22 cellular contexts compared by ENCODE assay signal in genomic region chr9:82593436-82593835, GRCh38.
"Had no signal": no experiment of that assay in that cellular context is flagged by ENCODE, and none has a peak within 500 bp of the region (broad histone marks: within the 10 kb centered on the region; RNA-seq: fewer than 3 reads in every experiment).

No MANE protein-coding gene starts in this region.

- H3K27me3 ChIP-seq: gastroesophageal sphincter, hepatocyte, sigmoid colon, spleen, testis had no signal

- H3K9me3 Mint-ChIP-seq: activated CD8-positive, alpha-beta T cell treated with anti-CD3 and anti-CD28 coated beads for 36 hours; brain; stimulated activated memory B cell treated with anti-CD40 and anti-IgM and Interleukin-4, amounts not matched to agents 10 μg/mL and 1 μg/mL and 100 μg/mL, for 72 hours; T-helper 2 cell treated with Interferon-gamma antibody and Interleukin-4, amounts not matched to agents 5 μg/mL and 100 μg/mL, for 36 hours had no signal

- H3K27ac Mint-ChIP-seq: activated CD4-positive, alpha-beta T cell treated with anti-CD3 and anti-CD28 coated beads, Interleukin-2, amount 10 ng/mL, durations not matched to agents 24 days and 14 days; activated CD8-positive, alpha-beta T cell treated with anti-CD3 and anti-CD28 coated beads for 36 hours; activated naive CD8-positive, alpha-beta T cell treated with anti-CD3 and anti-CD28 coated beads, Interleukin-2, amount 10 ng/mL, durations not matched to agents 7 days and 5 days; activated T-helper 17 cell treated with anti-CD3 and anti-CD28 coated beads, Interleukin-2, amount 50 U/mL, for 72 hours; brain; natural killer cell treated with Interleukin-12 subunit alpha and Interleukin-12 subunit beta and Interleukin-15 and Interleukin-18, amount 100 ng/mL, for 72 hours; stimulated activated memory B cell treated with anti-CD40 and anti-IgM and Interleukin-4, amounts not matched to agents 10 μg/mL and 1 μg/mL and 100 μg/mL, for 72 hours; T-helper 2 cell treated with Interferon-gamma antibody and Interleukin-4, amounts not matched to agents 5 μg/mL and 100 μg/mL, for 36 hours; type B pancreatic cell had no signal

- DNase-seq: activated CD4-positive, alpha-beta T cell treated with anti-CD3 and anti-CD28 coated beads, Interleukin-2, amount 10 ng/mL, durations not matched to agents 24 days and 14 days; activated CD4-positive, CD25-positive, alpha-beta regulatory T cell; activated CD8-positive, alpha-beta T cell treated with anti-CD3 and anti-CD28 coated beads for 36 hours; activated naive CD4-positive, alpha-beta T cell; activated naive CD8-positive, alpha-beta T cell treated with anti-CD3 and anti-CD28 coated beads, Interleukin-2, amount 10 ng/mL, durations not matched to agents 7 days and 5 days; activated T-cell treated with anti-CD3 and anti-CD28 coated beads, Interleukin-2, amount 50 U/mL, for 1 hour; central memory CD4-positive, alpha-beta T cell; cortex of kidney; effector CD4-positive, alpha-beta T cell; sigmoid colon; spleen; stimulated activated CD4-positive, alpha-beta T cell treated with anti-CD3 and anti-CD28 coated beads, Interleukin-4, amount 100 ng/mL, for 4 hours; testis had no signal

- H3K27ac ChIP-seq: gastroesophageal sphincter, hepatocyte, sigmoid colon, spleen, testis had no signal

- H3K4me3 ChIP-seq: gastroesophageal sphincter, hepatocyte, sigmoid colon, spleen, testis had no signal

- H3K27me3 Mint-ChIP-seq: activated CD4-positive, alpha-beta T cell treated with anti-CD3 and anti-CD28 coated beads, Interleukin-2, amount 10 ng/mL, durations not matched to agents 24 days and 14 days; activated CD8-positive, alpha-beta T cell treated with anti-CD3 and anti-CD28 coated beads for 36 hours; activated T-helper 17 cell treated with anti-CD3 and anti-CD28 coated beads, Interleukin-2, amount 50 U/mL, for 72 hours; natural killer cell treated with Interleukin-12 subunit alpha and Interleukin-12 subunit beta and Interleukin-15 and Interleukin-18, amount 100 ng/mL, for 72 hours had no signal

- H3K36me3 Mint-ChIP-seq: activated naive CD8-positive, alpha-beta T cell treated with anti-CD3 and anti-CD28 coated beads, Interleukin-2, amount 10 ng/mL, durations not matched to agents 7 days and 5 days; brain; natural killer cell treated with Interleukin-12 subunit alpha and Interleukin-12 subunit beta and Interleukin-15 and Interleukin-18, amount 100 ng/mL, for 72 hours; stimulated activated memory B cell treated with anti-CD40 and anti-IgM and Interleukin-4, amounts not matched to agents 10 μg/mL and 1 μg/mL and 100 μg/mL, for 72 hours; type B pancreatic cell had no signal

- H2AFZ ChIP-seq: hepatocyte had no signal

- ATAC-seq: activated CD8-positive, alpha-beta T cell treated with anti-CD3 and anti-CD28 coated beads for 36 hours; activated T-helper 17 cell treated with anti-CD3 and anti-CD28 coated beads, Interleukin-2, amount 50 U/mL, for 72 hours; esophagus mucosa; gastroesophageal sphincter; natural killer cell treated with Interleukin-12 subunit alpha and Interleukin-12 subunit beta and Interleukin-15 and Interleukin-18, amount 100 ng/mL, for 72 hours; stimulated activated memory B cell treated with anti-CD40 and anti-IgM and Interleukin-4, amounts not matched to agents 10 μg/mL and 1 μg/mL and 100 μg/mL, for 72 hours had no signal

- H3K4me1 Mint-ChIP-seq: activated CD4-positive, alpha-beta T cell treated with anti-CD3 and anti-CD28 coated beads, Interleukin-2, amount 10 ng/mL, durations not matched to agents 24 days and 14 days; activated naive CD8-positive, alpha-beta T cell treated with anti-CD3 and anti-CD28 coated beads, Interleukin-2, amount 10 ng/mL, durations not matched to agents 7 days and 5 days; activated T-helper 17 cell treated with anti-CD3 and anti-CD28 coated beads, Interleukin-2, amount 50 U/mL, for 72 hours; brain; stimulated activated memory B cell treated with anti-CD40 and anti-IgM and Interleukin-4, amounts not matched to agents 10 μg/mL and 1 μg/mL and 100 μg/mL, for 72 hours had no signal

- H3K79me2 ChIP-seq: hepatocyte had no signal

- H3K4me3 Mint-ChIP-seq: activated CD4-positive, alpha-beta T cell treated with anti-CD3 and anti-CD28 coated beads, Interleukin-2, amount 10 ng/mL, durations not matched to agents 24 days and 14 days; activated CD8-positive, alpha-beta T cell treated with anti-CD3 and anti-CD28 coated beads for 36 hours; activated naive CD8-positive, alpha-beta T cell treated with anti-CD3 and anti-CD28 coated beads, Interleukin-2, amount 10 ng/mL, durations not matched to agents 7 days and 5 days; activated T-helper 17 cell treated with anti-CD3 and anti-CD28 coated beads, Interleukin-2, amount 50 U/mL, for 72 hours; brain; natural killer cell treated with Interleukin-12 subunit alpha and Interleukin-12 subunit beta and Interleukin-15 and Interleukin-18, amount 100 ng/mL, for 72 hours; stimulated activated memory B cell treated with anti-CD40 and anti-IgM and Interleukin-4, amounts not matched to agents 10 μg/mL and 1 μg/mL and 100 μg/mL, for 72 hours; T-helper 2 cell treated with Interferon-gamma antibody and Interleukin-4, amounts not matched to agents 5 μg/mL and 100 μg/mL, for 36 hours; type B pancreatic cell had no signal

- H3K4me1 ChIP-seq: spleen, testis had no signal

- H3K9me3 ChIP-seq: gastroesophageal sphincter, sigmoid colon, spleen, testis had no signal

- H3K36me3 ChIP-seq: gastroesophageal sphincter, sigmoid colon, spleen had no signal

- H3K4me2 ChIP-seq: hepatocyte had no signal
